19 cellular contexts compared by ENCODE assay signal in genomic region chr5:16428359-16428758, GRCh38.
"Had no signal": no experiment of that assay in that cellular context is flagged by ENCODE, and none has a peak within 500 bp of the region (broad histone marks: within the 10 kb centered on the region; RNA-seq: fewer than 3 reads in every experiment).

No MANE protein-coding gene starts in this region.

- H3K4me1 Mint-ChIP-seq: activated CD4-positive, alpha-beta T cell treated with anti-CD3 and anti-CD28 coated beads, Interleukin-2, amount 10 ng/mL, durations not matched to agents 24 days and 14 days; memory B cell; naive B cell; stimulated activated naive CD8-positive, alpha-beta T cell treated with anti-CD3 and anti-CD28 coated beads, Interleukin-15, amount 100 ng/mL, for 72 hours had no signal

- H3K79me2 ChIP-seq: hepatocyte had no signal

- H3K27ac ChIP-seq: hepatocyte, psoas muscle, tibial artery had no signal

- H3K4me3 ChIP-seq: hepatocyte, mucosa of descending colon, psoas muscle, tibial artery had no signal

- H3K27me3 Mint-ChIP-seq: dendritic cell treated with granulocyte-macrophage colony-stimulating factor and Interleukin-4, amounts not matched to agents 40 ng/mL and 50 ng/mL, for 4 days had no signal

- H3K9me3 Mint-ChIP-seq: activated naive CD4-positive, alpha-beta T cell treated with anti-CD3 and anti-CD28 coated beads, Interleukin-2, amount 50 U/mL, for 72 hours; activated T-helper 1 cell treated with anti-CD3 and anti-CD28 coated beads, Interleukin-12 subunit alpha, Interleukin-12 subunit beta, Interleukin-2, Interleukin-4 antibody, amounts not matched to agents 30 ng/mL and 10 ng/mL and 1 ng/mL, durations not matched to agents 14 hours and 24 hours and 36 hours; brain; dendritic cell treated with granulocyte-macrophage colony-stimulating factor and Interleukin-4, amounts not matched to agents 40 ng/mL and 50 ng/mL, for 4 days; memory B cell; naive B cell; stimulated activated naive CD8-positive, alpha-beta T cell treated with anti-CD3 and anti-CD28 coated beads, Interleukin-15, amount 100 ng/mL, for 72 hours had no signal

- H3K36me3 Mint-ChIP-seq: activated naive CD4-positive, alpha-beta T cell treated with anti-CD3 and anti-CD28 coated beads, Interleukin-2, amount 50 U/mL, for 72 hours; brain; memory B cell; naive B cell had no signal

- H3K4me2 ChIP-seq: hepatocyte had no signal

- H3K4me1 ChIP-seq: psoas muscle, tibial artery had no signal

- DNase-seq: activated CD4-positive, alpha-beta T cell treated with anti-CD3 and anti-CD28 coated beads, Interleukin-2, amount 10 ng/mL, durations not matched to agents 24 days and 14 days; activated CD8-positive, alpha-beta T cell treated with anti-CD3 and anti-CD28 coated beads, Interleukin-2, amount 10 ng/mL, durations not matched to agents 7 days and 5 days; activated gamma-delta T cell treated with Interleukin-2 at 50 U/mL for 16 hours; aorta; effector CD4-positive, alpha-beta T cell; foreskin melanocyte; mucosa of descending colon; naive B cell; psoas muscle; stimulated activated CD4-positive, alpha-beta T cell treated with anti-CD3 and anti-CD28 coated beads, Interleukin-1b, Interleukin-23, amount 100 ng/mL, for 48 hours; stimulated activated naive CD8-positive, alpha-beta T cell treated with anti-CD3 and anti-CD28 coated beads, Interleukin-15, amount 100 ng/mL, for 72 hours; tibial artery had no signal

- H2AFZ ChIP-seq: hepatocyte had no signal

- H3K4me3 Mint-ChIP-seq: activated CD4-positive, alpha-beta T cell treated with anti-CD3 and anti-CD28 coated beads, Interleukin-2, amount 10 ng/mL, durations not matched to agents 24 days and 14 days; activated CD8-positive, alpha-beta T cell treated with anti-CD3 and anti-CD28 coated beads, Interleukin-2, amount 10 ng/mL, durations not matched to agents 7 days and 5 days; activated T-helper 1 cell treated with anti-CD3 and anti-CD28 coated beads, Interleukin-12 subunit alpha, Interleukin-12 subunit beta, Interleukin-2, Interleukin-4 antibody, amounts not matched to agents 30 ng/mL and 10 ng/mL and 1 ng/mL, durations not matched to agents 14 hours and 24 hours and 36 hours; dendritic cell treated with granulocyte-macrophage colony-stimulating factor and Interleukin-4, amounts not matched to agents 40 ng/mL and 50 ng/mL, for 4 days; memory B cell; naive B cell; stimulated activated naive CD8-positive, alpha-beta T cell treated with anti-CD3 and anti-CD28 coated beads, Interleukin-15, amount 100 ng/mL, for 72 hours had no signal

- ATAC-seq: activated CD4-positive, CD25-positive, alpha-beta regulatory T cell treated with anti-CD3 and anti-CD28 coated beads, Interleukin-2, amount 50 U/mL, for 24 hours; activated CD8-positive, alpha-beta T cell treated with anti-CD3 and anti-CD28 coated beads, Interleukin-2, amount 10 ng/mL, durations not matched to agents 7 days and 5 days; activated naive CD4-positive, alpha-beta T cell treated with anti-CD3 and anti-CD28 coated beads, Interleukin-2, amount 50 U/mL, for 72 hours; mucosa of descending colon; psoas muscle; stimulated activated naive CD8-positive, alpha-beta T cell treated with anti-CD3 and anti-CD28 coated beads, Interleukin-15, amount 100 ng/mL, for 72 hours had no signal

- H3K36me3 ChIP-seq: tibial artery had no signal

- H3K9me3 ChIP-seq: mucosa of descending colon, psoas muscle, tibial artery had no signal

- H3K27ac Mint-ChIP-seq: activated CD4-positive, alpha-beta T cell treated with anti-CD3 and anti-CD28 coated beads, Interleukin-2, amount 10 ng/mL, durations not matched to agents 24 days and 14 days; activated CD8-positive, alpha-beta T cell treated with anti-CD3 and anti-CD28 coated beads, Interleukin-2, amount 10 ng/mL, durations not matched to agents 7 days and 5 days; activated naive CD4-positive, alpha-beta T cell treated with anti-CD3 and anti-CD28 coated beads, Interleukin-2, amount 50 U/mL, for 72 hours; activated T-helper 1 cell treated with anti-CD3 and anti-CD28 coated beads, Interleukin-12 subunit alpha, Interleukin-12 subunit beta, Interleukin-2, Interleukin-4 antibody, amounts not matched to agents 30 ng/mL and 10 ng/mL and 1 ng/mL, durations not matched to agents 14 hours and 24 hours and 36 hours; dendritic cell treated with granulocyte-macrophage colony-stimulating factor and Interleukin-4, amounts not matched to agents 40 ng/mL and 50 ng/mL, for 4 days; memory B cell; naive B cell; stimulated activated naive CD8-positive, alpha-beta T cell treated with anti-CD3 and anti-CD28 coated beads, Interleukin-15, amount 100 ng/mL, for 72 hours had no signal

- H3K27me3 ChIP-seq: hepatocyte had no signal
